In genomic region chr9:126439402-126439765, GRCh38 we compare ENCODE assay signal across 13 cellular contexts.
DNase-seq lines count a peak whose midpoint lies in the region; ATAC-seq and TF ChIP-seq lines count a peak whose summit lies in the region.
"Had no signal": no experiment of that assay in that cellular context is flagged by ENCODE, and none has a peak within 500 bp of the region (broad histone marks: within the 10 kb centered on the region; RNA-seq: fewer than 3 reads in every experiment).

No MANE protein-coding gene starts in this region.

- no peaks in the 10 kb centered on the region for H3K36me3 ChIP-seq in OCI-LY3 (replicated peaks; ENCODE audit: low read depth, low read length)
- H3K36me3 ChIP-seq: neutrophil had no signal

- DNase-seq in GM03348 (ENCODE audit: low spot score): peak; percentile 82
- peak; percentile 72 for DNase-seq in choroid plexus epithelial cell (ENCODE audit: low read depth)
- no peak for DNase-seq in progenitor cell of endocrine pancreas (ENCODE audit: low spot score, unreplicated experiment)
- DNase-seq in C1 segment of cervical spinal cord (lab: John Stamatoyannopoulos, UW): no peak
- DNase-seq: activated B cell treated with CpG ODN at 0.5 μM for 24 hours; activated naive CD4-positive, alpha-beta T cell; NCI-H2081 treated with DMSO at 0.1 percent for 48 hours; stimulated activated CD4-positive, alpha-beta T cell treated with anti-CD3 and anti-CD28 coated beads, Interleukin-4, amount 100 ng/mL, for 1 hour had no signal

- no peak overlapping the region for H2AFZ ChIP-seq in OCI-LY3 (ENCODE audit: low read depth, low read length)

- H4K20me1 ChIP-seq in OCI-LY3 (ENCODE audit: insufficient read depth, low read length): no peaks in the 10 kb centered on the region

- H3K4me2 ChIP-seq in OCI-LY3 (ENCODE audit: low read length): peak overlapping the region; percentile 20; the same call in 1 of the 2 replicates

- H3K4me3 ChIP-seq in OCI-LY3 (ENCODE audit: low read length): no peak overlapping the region
- no peak overlapping the region for H3K4me3 ChIP-seq in choroid plexus epithelial cell (ENCODE audit: low read depth, low read length)

- no peaks in the 10 kb centered on the region for H3K9me3 Mint-ChIP-seq in progenitor cell of endocrine pancreas (ENCODE audit: low read depth)
- H3K9me3 Mint-ChIP-seq: activated B cell treated with CpG ODN at 0.5 μM for 24 hours had no signal

- H3K4me1 Mint-ChIP-seq in progenitor cell of endocrine pancreas (ENCODE audit: low read depth): no peaks in the 10 kb centered on the region

- H3K27me3 Mint-ChIP-seq in progenitor cell of endocrine pancreas: peaks cover 4% of the 10 kb centered on the region
- H3K27me3 Mint-ChIP-seq: activated B cell treated with CpG ODN at 0.5 μM for 24 hours had no signal

- no peak overlapping the region for H3K27ac ChIP-seq in OCI-LY3 (ENCODE audit: low read length)

- ATAC-seq in GM19023 (IDR thresholded peaks at IDR 0.05; ENCODE audit: unreplicated experiment) (no peak), GM18519 (IDR thresholded peaks at IDR 0.05; ENCODE audit: low FRiP score, unreplicated experiment) (no peak), GM18498 (IDR thresholded peaks at IDR 0.05; ENCODE audit: unreplicated experiment) (no peak)

- TF ChIP-seq CTCF in OCI-LY3 (IDR thresholded peaks at IDR 0.05; ENCODE audit: low read depth, low read length): no peak
- no peak for TF ChIP-seq CTCF in choroid plexus epithelial cell (conservative IDR thresholded peaks at IDR 0.05; ENCODE audit: low read depth, low read length)
- no peak for TF ChIP-seq CTCF in progenitor cell of endocrine pancreas (IDR thresholded peaks at IDR 0.05; ENCODE audit: unreplicated experiment)

- H3K27me3 ChIP-seq in OCI-LY3 (ENCODE audit: low read depth, low read length): peaks cover 20% of the 10 kb centered on the region; the same call in 1 of the 2 replicates
- H3K27me3 ChIP-seq: neutrophil had no signal

- H3K4me1 ChIP-seq in OCI-LY3 (ENCODE audit: low read length): peaks cover 14% of the 10 kb centered on the region

- H3K9ac ChIP-seq in OCI-LY3 (ENCODE audit: low read length): no peak overlapping the region

- H3K4me3 Mint-ChIP-seq in progenitor cell of endocrine pancreas (ENCODE audit: low read depth): no peak overlapping the region
- H3K4me3 Mint-ChIP-seq: activated B cell treated with CpG ODN at 0.5 μM for 24 hours had no signal

- H3K27ac Mint-ChIP-seq in progenitor cell of endocrine pancreas: peak overlapping the region; percentile 27
- H3K27ac Mint-ChIP-seq: activated B cell treated with CpG ODN at 0.5 μM for 24 hours had no signal

- H3K36me3 Mint-ChIP-seq in progenitor cell of endocrine pancreas (ENCODE audit: insufficient read depth): peaks cover 9% of the 10 kb centered on the region

- H3K9me3 ChIP-seq in OCI-LY3 (ENCODE audit: insufficient read depth, low read length): no peaks in the 10 kb centered on the region
- H3K9me3 ChIP-seq: neutrophil had no signal

- no peaks in the 10 kb centered on the region for H3K79me2 ChIP-seq in OCI-LY3 (ENCODE audit: low read length)

Comparison
In these comparisons a context has a peak if more than half of its experiments do, and no peak if none do; other contexts are left out.
1. DNase-seq: peak in GM03348 (single experiment) and choroid plexus epithelial cell (single experiment); none in progenitor cell of endocrine pancreas (single experiment) and C1 segment of cervical spinal cord (0 of 14).